Comparison of ENCODE assay signal across 9 cellular contexts in genomic region chr6:156395276-156395675, GRCh38.
A peak's percentile ranks its signal among the peaks of the same experiment; 100 is the strongest.
DNase-seq lines count a peak whose midpoint lies in the region; ATAC-seq, FAIRE-seq and TF ChIP-seq lines count a peak whose summit lies in the region.
"Had no signal": no experiment of that assay in that cellular context is flagged by ENCODE, and none has a peak within 500 bp of the region (broad histone marks: within the 10 kb centered on the region; RNA-seq: fewer than 3 reads in every experiment).

No MANE protein-coding gene starts in this region.

- H3K9me1 ChIP-seq in keratinocyte (ENCODE audit: control insufficient read depth, extremely low read depth, insufficient read depth, low read length) = no peaks in the 10 kb centered on the region

- no peak overlapping the region for H3K9ac ChIP-seq in keratinocyte (ENCODE audit: control insufficient read depth, extremely low read depth, insufficient read depth, low read length)

- intact Hi-C loops in cardiac septum (cut with DNase I) = no loop called here

- DNase-seq in SJCRH30 = peak; percentile 11 to 16
- DNase-seq in keratinocyte (ENCODE audit: low read depth, low spot score) = no peak
- no peak for DNase-seq in HAP-1 (ENCODE audit: low spot score in 2 of 2)
- no peak for DNase-seq in cardiac septum (ENCODE audit: low spot score)
- no peak for DNase-seq in KBM-7

- peak; percentile 20 for FAIRE-seq in keratinocyte (lab: Jason Lieb, UNC)

- no peak overlapping the region for H2AFZ ChIP-seq in keratinocyte (ENCODE audit: control insufficient read depth, low read length)

- TF ChIP-seq POLR2A in GM18505 (IDR thresholded peaks at IDR 0.05; ENCODE audit: borderline replicate concordance, extremely low read depth, insufficient read depth, insufficient read length) = no peak

- H3K4me1 ChIP-seq in SJCRH30 (0 out of 2 replicates have a peak, but pooled peaks cover 6% of the 10 kb centered on the region), keratinocyte (ENCODE audit: control insufficient read depth, extremely low read depth, insufficient read depth, low read length) (peaks cover 10% of the 10 kb centered on the region), HAP-1 (no peaks in the 10 kb centered on the region)

- in situ Hi-C loops in HAP-1 (cut with MboI; ENCODE audit: low sequenced_read_pairs) (no loop called here), KBM-7 (cut with MboI; ENCODE audit: low pct_unique_long_range_greater_than_20kb, low sequenced_read_pairs) (no loop called here)

- no peaks in the 10 kb centered on the region for H4K20me1 ChIP-seq in keratinocyte (ENCODE audit: control insufficient read depth, extremely low read depth, insufficient read depth, low read length)

- H3K27me3 ChIP-seq in SJCRH30 = peaks cover 4% of the 10 kb centered on the region; the same call in 1 of the 2 replicates
- H3K27me3 ChIP-seq in keratinocyte (ENCODE audit: control insufficient read depth, extremely low read depth, insufficient read depth, low read length) = peaks cover 26% of the 10 kb centered on the region
- H3K27me3 ChIP-seq in HAP-1 (ENCODE audit: low read depth) = no peaks in the 10 kb centered on the region; the same call in 1 of the 2 replicates

- no peak for TF ChIP-seq CTCF in keratinocyte (optimal IDR thresholded peaks at IDR 0.05 in 1 of 3, IDR thresholded peaks at IDR 0.05 in 1 of 3, conservative IDR thresholded peaks at IDR 0.05 in 1 of 3; ENCODE audit: extremely low read depth in 1 of 3, insufficient read depth in 2 of 3, low read length in 3 of 3)

- no peak overlapping the region for H3K4me3 ChIP-seq in SJCRH30
- no peak overlapping the region for H3K4me3 ChIP-seq in keratinocyte (ENCODE audit: control insufficient read depth in 2 of 3, extremely low read depth in 1 of 3, insufficient read depth in 2 of 3, low read depth in 1 of 3, low read length in 3 of 3)
- H3K4me3 ChIP-seq in HAP-1 = no peak overlapping the region

- H3K79me2 ChIP-seq in keratinocyte (ENCODE audit: control insufficient read depth, insufficient read depth, low read length) = no peaks in the 10 kb centered on the region

- no peak overlapping the region for H3K4me2 ChIP-seq in keratinocyte (ENCODE audit: control insufficient read depth, extremely low read depth, insufficient read depth, low read depth, low read length)

- ATAC-seq in GM18502 (IDR thresholded peaks at IDR 0.05; ENCODE audit: poor library complexity, unreplicated experiment) = peak; percentile 44
- ATAC-seq in HG02763 (IDR thresholded peaks at IDR 0.05; ENCODE audit: unreplicated experiment) = peak; percentile 63
- no peak for ATAC-seq in GM18505 (IDR thresholded peaks at IDR 0.05; ENCODE audit: unreplicated experiment)
- ATAC-seq: left lobe of liver had no signal

- no peak overlapping the region for H3K27ac ChIP-seq in SJCRH30
- no peak overlapping the region for H3K27ac ChIP-seq in keratinocyte (ENCODE audit: control insufficient read depth, insufficient read depth, low read length)

- H3K36me3 ChIP-seq in SJCRH30 (no peaks in the 10 kb centered on the region), keratinocyte (ENCODE audit: control insufficient read depth in 2 of 2, extremely low read depth in 1 of 2, insufficient read depth in 2 of 2, low read length in 2 of 2) (no peaks in the 10 kb centered on the region), HAP-1 (replicated peaks) (no peaks in the 10 kb centered on the region)

- H3K9me3 ChIP-seq in SJCRH30 (replicated peaks) (no peaks in the 10 kb centered on the region), keratinocyte (ENCODE audit: control insufficient read depth, low read depth, low read length) (no peaks in the 10 kb centered on the region), HAP-1 (no peaks in the 10 kb centered on the region)

- dilution Hi-C loops in keratinocyte (cut with MboI; ENCODE audit: extremely low pct_ligation_motif_present, low sequenced_read_pairs) = no loop called here

Comparison
In these comparisons a context has a peak if more than half of its experiments do, and no peak if none do; other contexts are left out.
1. DNase-seq: peak in SJCRH30 (2 of 2); none in keratinocyte (single experiment), HAP-1 (0 of 2), cardiac septum (single experiment) and KBM-7 (single experiment).